26 cellular contexts compared by ENCODE assay signal in the genomic region with DNA sequence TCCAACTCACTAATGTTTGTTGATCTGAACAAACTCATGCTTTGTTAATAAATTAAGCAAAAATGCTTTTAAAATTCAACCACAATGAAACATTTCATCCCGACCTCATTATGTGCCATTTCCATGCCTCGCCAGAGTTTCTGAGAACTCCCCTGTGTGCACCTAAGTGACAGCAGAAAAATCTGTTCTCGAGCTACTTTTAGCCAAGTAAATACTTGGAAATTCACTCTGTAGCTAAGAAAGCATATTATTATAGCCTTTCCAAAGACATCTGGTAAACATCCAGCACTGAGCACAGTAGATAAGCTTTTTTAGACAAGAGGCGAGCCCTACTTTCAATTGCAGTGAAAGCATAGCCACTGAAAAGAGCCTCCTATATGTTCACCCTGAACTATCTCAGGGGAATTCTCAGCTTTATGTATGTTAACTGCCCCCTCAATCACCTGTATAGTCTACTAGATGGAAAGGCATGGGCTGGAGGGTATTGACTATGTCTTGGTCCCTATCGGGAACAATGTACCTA.
DNase-seq lines count a peak whose midpoint lies in the region; ATAC-seq and TF ChIP-seq lines count a peak whose summit lies in the region.
"Had no signal": no experiment of that assay in that cellular context is flagged by ENCODE, and none has a peak within 500 bp of the region (broad histone marks: within the 10 kb centered on the region; RNA-seq: fewer than 3 reads in every experiment).

No MANE protein-coding gene starts in this region.

- H3K4me3 ChIP-seq in DND-41 (ENCODE audit: low read depth in 1 of 2, low read length in 2 of 2), result peak overlapping the region in 1 of 2 experiments; percentile 3; a peak in 1 of 4 replicates
- H3K4me3 ChIP-seq in vagina, result no peak overlapping the region
- H3K4me3 ChIP-seq: GM12878, HAP-1 had no signal

- TF ChIP-seq POLR2A in vagina (IDR thresholded peaks at IDR 0.05), result no peak

- H3K9me3 ChIP-seq in DND-41 (ENCODE audit: insufficient read depth, low read length, severe bottlenecking), result peaks cover 33% of the 10 kb centered on the region
- no peaks in the 10 kb centered on the region for H3K9me3 ChIP-seq in vagina

- H3K36me3 ChIP-seq in DND-41 (ENCODE audit: insufficient read depth, low read length) (peaks cover 11% of the 10 kb centered on the region; the same call in 1 of the 2 replicates), vagina (no peaks in the 10 kb centered on the region)
- H3K36me3 ChIP-seq: HAP-1 had no signal

- intact Hi-C loops in Right ventricle myocardium inferior (cut with DNase I) (no loop called here), cardiac septum (cut with DNase I) (no loop called here), vagina (cut with DNase I) (no loop called here)

- peak overlapping the region; percentile 45 for H2AFZ ChIP-seq in DND-41 (ENCODE audit: low read depth, low read length)

- TF ChIP-seq CTCF in DND-41 (IDR thresholded peaks at IDR 0.05; ENCODE audit: borderline replicate concordance, extremely low read depth, low read length, poor library complexity, severe bottlenecking), result no peak
- TF ChIP-seq CTCF in vagina (IDR thresholded peaks at IDR 0.05), result no peak

- no peak for DNase-seq in Right ventricle myocardium inferior (ENCODE audit: missing footprints)
- no peak for DNase-seq in cardiac septum (ENCODE audit: low spot score)
- peak; percentile 50 for DNase-seq in DND-41
- DNase-seq in globus pallidus (ENCODE audit: low spot score), result peak; percentile 30
- DNase-seq in pons (ENCODE audit: low spot score), result peak; percentile 14
- DNase-seq in vagina (ENCODE audit: extremely low spot score in 2 of 2), result no peak
- no peak for DNase-seq in iPS-NIHi7 (ENCODE audit: extremely low spot score)
- no peak for DNase-seq in NCI-H2029 (lab: John Stamatoyannopoulos, UW)
- DNase-seq: 8988T; CD4-positive, alpha-beta memory T cell; COR-L47; EL; GDM1; GOT3; HFFc6; NCI-H1092; NCI-H1436; NCI-H187; NCI-H446; NCI-H524 treated with DMSO at 0.1 percent for 48 hours; NCI-H82; RPMI8226; SHP77 treated with DMSO at 0.1 percent for 48 hours had no signal

- H3K27me3 ChIP-seq in DND-41 (ENCODE audit: insufficient read depth, low read length, poor library complexity), result no peaks in the 10 kb centered on the region
- no peaks in the 10 kb centered on the region for H3K27me3 ChIP-seq in vagina

- H3K4me2 ChIP-seq in DND-41 (ENCODE audit: insufficient read depth, low read length), result peak overlapping the region; percentile 29
- H3K4me2 ChIP-seq: KMS-11 had no signal

- H3K79me2 ChIP-seq in DND-41 (ENCODE audit: insufficient read depth, low read length), result no peaks in the 10 kb centered on the region

- no peaks in the 10 kb centered on the region for H4K20me1 ChIP-seq in DND-41 (ENCODE audit: insufficient read depth, low read length)

- H3K4me1 ChIP-seq in DND-41 (ENCODE audit: insufficient read depth, low read length), result peaks cover 46% of the 10 kb centered on the region
- no peaks in the 10 kb centered on the region for H3K4me1 ChIP-seq in vagina
- H3K4me1 ChIP-seq: HAP-1 had no signal

- ATAC-seq in Right ventricle myocardium inferior, result peak; percentile 59
- peak; percentile 84 for ATAC-seq in DND-41 (ENCODE audit: insufficient read depth, low read depth)
- ATAC-seq: GM12878 had no signal

- peak overlapping the region; percentile 97 for H3K27ac ChIP-seq in DND-41 (ENCODE audit: low read length)
- no peak overlapping the region for H3K27ac ChIP-seq in vagina
- H3K27ac ChIP-seq: KMS-11 had no signal

- H3K9ac ChIP-seq in DND-41 (ENCODE audit: low read depth, low read length), result peak overlapping the region; percentile 58
- H3K9ac ChIP-seq: KMS-11 had no signal

Comparison
In these comparisons a context has a peak if more than half of its experiments do, and no peak if none do; other contexts are left out.
1. DNase-seq: peak in DND-41 (single experiment), globus pallidus (single experiment) and pons (single experiment); none in Right ventricle myocardium inferior (single experiment), cardiac septum (single experiment), vagina (0 of 2), iPS-NIHi7 (single experiment) and NCI-H2029 (single experiment).